In genomic region chr5:1521671-1522600, GRCh38 we compare ENCODE assay signal across 1 cellular context.
TF ChIP-seq lines count a peak whose summit lies in the region.

No MANE protein-coding gene starts in this region.

TF ChIP-seq in HepG2, 621 proteins besides CTCF, POLR2A, EP300 and RAD21 (continued from another document and continues in another):
- TF ChIP-seq HMGXB3 (CRISPR knock-in tag; IDR thresholded peaks at IDR 0.05; ENCODE audit: borderline replicate concordance) (no peak), ZNF547 (CRISPR knock-in tag; IDR thresholded peaks at IDR 0.05) (no peak), RNF219 (CRISPR knock-in tag; IDR thresholded peaks at IDR 0.05) (no peak), KDM5B (CRISPR knock-in tag; IDR thresholded peaks at IDR 0.05; ENCODE audit: borderline replicate concordance) (0 out of 2 replicates have a peak, but pooled peaks have one; percentile 15), SKIL (CRISPR knock-in tag; IDR thresholded peaks at IDR 0.05; ENCODE audit: borderline replicate concordance) (no peak), ZBTB21 (CRISPR knock-in tag; IDR thresholded peaks at IDR 0.05) (no peak), KDM6A (CRISPR knock-in tag; IDR thresholded peaks at IDR 0.05; ENCODE audit: low read depth) (no peak), TSC22D2 (CRISPR knock-in tag; IDR thresholded peaks at IDR 0.05; ENCODE audit: borderline replicate concordance) (no peak), ETS1 (CRISPR knock-in tag; IDR thresholded peaks at IDR 0.05) (no peak), MBD4 (IDR thresholded peaks at IDR 0.05; ENCODE audit: borderline replicate concordance, low read length) (no peak), SIX1 (CRISPR knock-in tag; IDR thresholded peaks at IDR 0.05; ENCODE audit: borderline replicate concordance) (peak; percentile 41; the same call in 1 of the 2 replicates), CCDC6 (CRISPR knock-in tag; IDR thresholded peaks at IDR 0.05) (no peak), GPN1 (CRISPR knock-in tag; IDR thresholded peaks at IDR 0.05; ENCODE audit: borderline replicate concordance) (no peak), ZBTB4 (CRISPR knock-in tag; IDR thresholded peaks at IDR 0.05; ENCODE audit: borderline replicate concordance) (peak; percentile 61; the same call in 1 of the 2 replicates), KAT2B (IDR thresholded peaks at IDR 0.05; ENCODE audit: borderline replicate concordance, low read depth, low read length) (no peak), SATB2 (CRISPR knock-in tag; IDR thresholded peaks at IDR 0.05) (no peak), TFDP1 (CRISPR knock-in tag; IDR thresholded peaks at IDR 0.05; ENCODE audit: borderline replicate concordance) (no peak), NCOA5 (CRISPR knock-in tag; IDR thresholded peaks at IDR 0.05) (no peak), SALL2 (CRISPR knock-in tag; IDR thresholded peaks at IDR 0.05) (no peak), ZNF138 (CRISPR knock-in tag; IDR thresholded peaks at IDR 0.05; ENCODE audit: low read depth) (no peak), ZNF232 (CRISPR knock-in tag; IDR thresholded peaks at IDR 0.05; ENCODE audit: borderline replicate concordance) (no peak), STAG1 (CRISPR knock-in tag; IDR thresholded peaks at IDR 0.05) (peak; percentile 13; the same call in 1 of the 2 replicates), TFE3 (CRISPR knock-in tag; IDR thresholded peaks at IDR 0.05) (no peak), ZKSCAN5 (CRISPR knock-in tag; IDR thresholded peaks at IDR 0.05) (no peak), FOSL2 (CRISPR knock-in tag; IDR thresholded peaks at IDR 0.05) (0 out of 2 replicates have a peak, but pooled peaks have one; percentile 7), SAP130 (CRISPR knock-in tag; IDR thresholded peaks at IDR 0.05; ENCODE audit: low read depth) (peak; percentile 53), ZNF124 (CRISPR knock-in tag; IDR thresholded peaks at IDR 0.05) (no peak), KLF12 (CRISPR knock-in tag; IDR thresholded peaks at IDR 0.05; ENCODE audit: borderline replicate concordance) (no peak), ARID2 (CRISPR knock-in tag; IDR thresholded peaks at IDR 0.05; ENCODE audit: borderline replicate concordance) (no peak), ARNTL (CRISPR knock-in tag; IDR thresholded peaks at IDR 0.05) (no peak), HDAC1 (CRISPR knock-in tag; IDR thresholded peaks at IDR 0.05) (no peak), SMC3 (IDR thresholded peaks at IDR 0.05; ENCODE audit: low read length) (no peak), ZNF576 (CRISPR knock-in tag; IDR thresholded peaks at IDR 0.05) (no peak), SIX4 (CRISPR knock-in tag; IDR thresholded peaks at IDR 0.05) (peak; percentile 80; the same call in 1 of the 2 replicates), HDAC2 (CRISPR knock-in tag; IDR thresholded peaks at IDR 0.05) (no peak), IKZF1 (IDR thresholded peaks at IDR 0.05) (no peak), CBX2 (IDR thresholded peaks at IDR 0.05; ENCODE audit: low read depth, low read length) (no peak), CBX2 (CRISPR knock-in tag; IDR thresholded peaks at IDR 0.05; ENCODE audit: low read depth) (no peak), ZBTB43 (CRISPR knock-in tag; conservative IDR thresholded peaks at IDR 0.05) (no peak), ZFP1 (CRISPR knock-in tag; IDR thresholded peaks at IDR 0.05) (no peak), ZNF230 (CRISPR knock-in tag; IDR thresholded peaks at IDR 0.05) (0 out of 2 replicates have a peak, but pooled peaks have one; percentile 38), MYC (CRISPR knock-in tag; IDR thresholded peaks at IDR 0.05; ENCODE audit: borderline replicate concordance) (0 out of 2 replicates have a peak, but pooled peaks have one; percentile 15), PBX3 (CRISPR knock-in tag; IDR thresholded peaks at IDR 0.05; ENCODE audit: borderline replicate concordance) (no peak), ERF (CRISPR knock-in tag; IDR thresholded peaks at IDR 0.05) (no peak)
